Comparison of ENCODE assay signal across 8 cellular contexts in the genomic region with DNA sequence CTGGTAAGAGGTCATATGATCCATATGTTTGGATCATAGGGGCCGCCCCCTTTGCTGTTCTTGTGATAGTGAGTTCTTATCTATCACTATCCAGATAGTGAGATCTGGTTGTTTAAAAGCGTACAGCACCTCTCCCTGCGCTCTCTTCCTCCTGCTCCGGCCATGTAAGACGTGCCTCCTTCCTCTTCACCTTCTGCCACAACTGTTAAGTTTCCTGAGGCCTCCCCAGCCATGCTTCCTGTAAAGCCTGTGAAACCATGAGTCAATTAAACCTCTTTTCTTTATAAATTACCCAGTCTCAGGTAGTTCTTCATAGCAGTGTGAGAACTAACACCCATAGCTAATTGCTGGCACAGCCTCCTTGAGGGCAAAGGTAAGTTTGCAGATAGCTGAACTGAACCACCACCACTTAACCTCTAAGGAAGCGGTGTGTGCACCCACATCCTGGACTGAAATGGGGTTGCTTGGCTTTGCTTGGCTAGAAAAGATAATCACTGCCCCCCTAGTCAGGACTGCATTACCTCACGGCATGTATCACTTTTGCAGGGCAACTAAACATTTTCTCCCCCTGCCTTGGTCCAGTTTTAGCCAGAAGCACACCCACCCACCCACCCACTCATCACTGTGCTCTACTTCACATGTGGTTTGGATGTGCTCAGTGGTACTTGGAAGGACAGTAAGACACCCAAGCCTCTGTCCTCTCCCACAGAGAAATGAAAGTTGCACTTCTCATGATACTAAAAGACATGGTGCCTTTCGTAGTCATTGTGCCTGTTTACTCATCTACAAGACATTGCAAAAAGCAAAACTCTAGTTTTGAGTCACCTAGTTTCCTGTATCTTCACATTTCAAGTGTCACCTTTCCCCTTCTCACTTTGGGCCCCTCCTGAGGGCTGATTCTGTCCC. TPM values are rescaled to one million over a fixed set of nuclear protein-coding genes. Genes with fewer than 3 reads are reported as not detected.
DNase-seq lines count a peak whose midpoint lies in the region; ATAC-seq and TF ChIP-seq lines count a peak whose summit lies in the region.

No MANE protein-coding gene starts in this region.

- peaks cover 4% of the 10 kb centered on the region for H3K36me3 ChIP-seq in BE2C

- H3K4me1 ChIP-seq in BE2C, result no peaks in the 10 kb centered on the region

- no peak overlapping the region for H3K4me3 ChIP-seq in BE2C (ENCODE audit: low read depth, low read length)

- no peaks in the 10 kb centered on the region for H3K9me3 ChIP-seq in BE2C

- peak; percentile 48 for DNase-seq in activated T-cell treated with anti-CD3 and anti-CD28 coated beads for 48 hours (ENCODE audit: low read depth)
- DNase-seq in stimulated activated CD4-positive, alpha-beta T cell treated with anti-CD3 and anti-CD28 coated beads, Interleukin-1b, Interleukin-23, amount 100 ng/mL, for 48 hours, result peak; percentile 69
- DNase-seq in glomerular visceral epithelial cell (ENCODE audit: extremely low spot score), result no peak
- DNase-seq in MV-4-11 (lab: John Stamatoyannopoulos, UW), result no peak
- DNase-seq in BE2C, result no peak
- DNase-seq in medulla oblongata (ENCODE audit: extremely low spot score), result no peak

- no peak for TF ChIP-seq CTCF in BE2C (IDR thresholded peaks at IDR 0.05; ENCODE audit: low read depth, low read length)

- H3K27me3 ChIP-seq in BE2C, result no peaks in the 10 kb centered on the region

- ATAC-seq in GM19328 (IDR thresholded peaks at IDR 0.05; ENCODE audit: unreplicated experiment) (peak; percentile 82), HG03196 (IDR thresholded peaks at IDR 0.05; ENCODE audit: unreplicated experiment) (peak; percentile 75)

RNA-seq across cellular contexts. Expression of a gene that starts 23.1 kb away (rescaled TPM):
- not detected for polyA plus RNA-seq in BE2C (2012; ENCODE audit: insufficient read depth, insufficient read length, low read depth)

RNA-seq across cellular contexts. Expression of a gene that starts 33.2 kb away (rescaled TPM):
- polyA plus RNA-seq in BE2C (2012; ENCODE audit: insufficient read depth, insufficient read length, low read depth), result 71.2 TPM

RNA-seq across cellular contexts. Expression of a gene that starts 36.3 kb away (rescaled TPM):
- 262 TPM for polyA plus RNA-seq in BE2C (2012; ENCODE audit: insufficient read depth, insufficient read length, low read depth)

RNA-seq across cellular contexts. Expression of a gene that starts 59.7 kb away (rescaled TPM):
- 15.3 TPM for polyA plus RNA-seq in BE2C (2012; ENCODE audit: insufficient read depth, insufficient read length, low read depth)

Comparison
In these comparisons a context has a peak if more than half of its experiments do, and no peak if none do; other contexts are left out.
1. DNase-seq: peak in activated T-cell treated with anti-CD3 and anti-CD28 coated beads for 48 hours (single experiment) and stimulated activated CD4-positive, alpha-beta T cell treated with anti-CD3 and anti-CD28 coated beads, Interleukin-1b, Interleukin-23, amount 100 ng/mL, for 48 hours (single experiment); none in glomerular visceral epithelial cell (single experiment), MV-4-11 (single experiment), BE2C (single experiment) and medulla oblongata (single experiment).